2 cellular contexts compared by ENCODE assay signal in genomic region chr17:30130121-30130520, GRCh38.
TF ChIP-seq lines count a peak whose summit lies in the region.

No MANE protein-coding gene starts in this region.

TF ChIP-seq in GM23338, 12 proteins besides CTCF, POLR2A, EP300 and RAD21 (continued from another document):
- TF ChIP-seq ZNF331 (CRISPR knock-in tag; IDR thresholded peaks at IDR 0.05; ENCODE audit: low read depth), result no peak
- no peak for TF ChIP-seq EZH2 (IDR thresholded peaks at IDR 0.05; ENCODE audit: low read depth, unreplicated experiment)
- TF ChIP-seq POLR2AphosphoS5 (IDR thresholded peaks at IDR 0.05; ENCODE audit: low read depth), result no peak
TF ChIP-seq in GM23338: peak in this region for 0.

TF ChIP-seq in K562, 482 proteins besides CTCF, POLR2A, EP300 and RAD21:
- TF ChIP-seq RBBP5 (IDR thresholded peaks at IDR 0.05; ENCODE audit: borderline replicate concordance, insufficient read depth, low read length, poor library complexity, severe bottlenecking) (no peak), AFF4 (CRISPR knock-in tag; IDR thresholded peaks at IDR 0.05) (no peak), ZSCAN29 (IDR thresholded peaks at IDR 0.05) (no peak), E4F1 (CRISPR knock-in tag; IDR thresholded peaks at IDR 0.05; ENCODE audit: borderline replicate concordance) (no peak), HMBOX1 (IDR thresholded peaks at IDR 0.05) (no peak), ARID4B (CRISPR knock-in tag; IDR thresholded peaks at IDR 0.05) (no peak), SETDB1 (IDR thresholded peaks at IDR 0.05; ENCODE audit: low read length) (no peak), MCM3 (IDR thresholded peaks at IDR 0.05) (no peak), ZBTB26 (CRISPR knock-in tag; IDR thresholded peaks at IDR 0.05) (no peak), NFE2L1 (tag; IDR thresholded peaks at IDR 0.05; ENCODE audit: borderline replicate concordance, low read depth) (no peak), E2F3 (CRISPR knock-in tag; IDR thresholded peaks at IDR 0.05) (no peak)
